In the genomic region with DNA sequence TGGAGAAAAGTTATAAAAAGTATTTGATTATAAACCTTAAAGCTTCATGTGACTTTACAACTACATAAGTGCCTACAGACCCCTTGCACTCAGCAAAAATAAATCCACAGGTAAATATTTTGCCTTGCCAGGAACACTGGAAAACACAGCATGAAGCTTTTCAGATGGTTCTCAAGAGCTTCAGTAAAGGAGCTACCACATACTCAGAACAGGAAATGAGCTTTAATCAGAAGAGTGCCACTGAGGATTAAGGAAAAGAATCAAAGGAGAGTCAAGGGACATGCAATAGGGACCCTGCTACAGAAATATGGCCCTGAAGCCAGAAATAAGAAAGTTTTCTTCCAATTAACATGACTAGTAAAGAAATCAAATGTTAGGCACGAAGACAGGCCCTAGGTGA, we compare ENCODE assay signal across 10 cellular contexts. TPM values are rescaled to one million over a fixed set of nuclear protein-coding genes. Genes with fewer than 3 reads are reported as not detected.
DNase-seq lines count a peak whose midpoint lies in the region; ATAC-seq and TF ChIP-seq lines count a peak whose summit lies in the region.
"Had no signal": no experiment of that assay in that cellular context is flagged by ENCODE, and none has a peak within 500 bp of the region (broad histone marks: within the 10 kb centered on the region; RNA-seq: fewer than 3 reads in every experiment).

No MANE protein-coding gene starts in this region.

- no peak overlapping the region for H3K9ac ChIP-seq in mammary epithelial cell (ENCODE audit: insufficient read depth, low read length)

- H3K27ac Mint-ChIP-seq in CD4-positive, alpha-beta T cell = peak overlapping the region; percentile 88
- H3K27ac Mint-ChIP-seq in natural killer cell (peak overlapping the region; percentile 87 to 92), progenitor cell of endocrine pancreas (no peak overlapping the region)

- peaks cover 3% of the 10 kb centered on the region for H3K36me3 ChIP-seq in mammary epithelial cell (ENCODE audit: insufficient read depth, low read length)

- no peaks in the 10 kb centered on the region for H3K27me3 ChIP-seq in CD4-positive, alpha-beta T cell (ENCODE audit: control insufficient read depth, insufficient read depth, low read length)
- H3K27me3 ChIP-seq in HL-60 (ENCODE audit: insufficient read depth, poor library complexity, severe bottlenecking) (no peaks in the 10 kb centered on the region), mammary epithelial cell (ENCODE audit: insufficient read depth, low read length) (no peaks in the 10 kb centered on the region)

- POLR2A ChIA-PET in CD4-positive, alpha-beta T cell (lab: Charles Lee) = interaction anchor here (0.6 to 1.5 kb wide), 4 partner anchors 10 to 328 kb away, joined by 3 to 9 read pairs (median 4); a partner anchor contains a TSS

- H3K36me3 Mint-ChIP-seq in CD4-positive, alpha-beta T cell (ENCODE audit: low read depth) = peaks cover 74% of the 10 kb centered on the region
- H3K36me3 Mint-ChIP-seq in natural killer cell = peaks cover 14% of the 10 kb centered on the region
- no peaks in the 10 kb centered on the region for H3K36me3 Mint-ChIP-seq in progenitor cell of endocrine pancreas (ENCODE audit: insufficient read depth)

- H3K27ac ChIP-seq in CD4-positive, alpha-beta T cell (ENCODE audit: low read depth, low read length) = no peak overlapping the region
- no peak overlapping the region; the same call in 1 of the 2 replicates for H3K27ac ChIP-seq in HL-60 (replicated peaks)
- no peak overlapping the region for H3K27ac ChIP-seq in mammary epithelial cell (ENCODE audit: insufficient read depth, low read depth, low read length)
- H3K27ac ChIP-seq: PC-9 had no signal

- H4K20me1 ChIP-seq in mammary epithelial cell (ENCODE audit: insufficient read depth, low read length) = no peaks in the 10 kb centered on the region

- 14% methylated on average over 1 of the region's 1 CpG for WGBS in mammary epithelial cell (ENCODE audit: low coverage, missing lambda C conversion rate)

- DNase-seq in CD4-positive, alpha-beta T cell = no peak
- DNase-seq in HL-60 (ENCODE audit: low read depth in 1 of 2, low spot score in 1 of 2) (no peak), mammary epithelial cell (no peak), natural killer cell (no peak), iPS-NIHi7 (ENCODE audit: extremely low spot score) (no peak), progenitor cell of endocrine pancreas (ENCODE audit: low spot score, unreplicated experiment) (no peak), LoVo (ENCODE audit: low spot score) (no peak)
- no peak for DNase-seq in activated effector memory CD4-positive, alpha-beta T cell treated with Interleukin-2 at 50 U/mL for 16 hours
- DNase-seq: DMS79 treated with DMSO at 0.1 percent for 48 hours, PC-9 had no signal

- dilution Hi-C loops in mammary epithelial cell (cut with HindIII; ENCODE audit: low sequenced_read_pairs) = loop anchor here (5.0 kb wide), 1 partner anchor 74 kb away; no protein-coding TSS in a partner anchor

- in situ Hi-C loops in mammary epithelial cell (cut with MboI; ENCODE audit: low sequenced_read_pairs in 2 of 2) = loop anchor here in 1 of 2 donors (25.0 kb wide), 1 partner anchor 104 kb away; a partner anchor contains a TSS

- H3K27me3 Mint-ChIP-seq in CD4-positive, alpha-beta T cell = no peaks in the 10 kb centered on the region
- no peaks in the 10 kb centered on the region for H3K27me3 Mint-ChIP-seq in natural killer cell (ENCODE audit: low read depth in 2 of 2)
- no peaks in the 10 kb centered on the region for H3K27me3 Mint-ChIP-seq in progenitor cell of endocrine pancreas

- H3K4me3 ChIP-seq in HL-60 (replicated peaks; ENCODE audit: insufficient read depth, low read length) (peak overlapping the region; percentile 44), mammary epithelial cell (replicated peaks in 1 of 3; ENCODE audit: insufficient read depth in 1 of 3, low read depth in 2 of 3, low read length in 3 of 3) (peak overlapping the region; percentile 47 to 61 (median 59))
- H3K4me3 ChIP-seq: PC-9 had no signal

- H3K4me2 ChIP-seq in mammary epithelial cell (ENCODE audit: insufficient read depth, low read depth, low read length) = peak overlapping the region; percentile 80

- H3K4me1 Mint-ChIP-seq in CD4-positive, alpha-beta T cell (ENCODE audit: low read depth) = peaks cover 59% of the 10 kb centered on the region
- peaks cover 49 to 55% of the 10 kb centered on the region in 2 donors for H3K4me1 Mint-ChIP-seq in natural killer cell
- no peaks in the 10 kb centered on the region for H3K4me1 Mint-ChIP-seq in progenitor cell of endocrine pancreas (ENCODE audit: low read depth)

- ATAC-seq in CD4-positive, alpha-beta T cell (ENCODE audit: poor library complexity) = peak; percentile 35
- ATAC-seq in natural killer cell = peak in 1 of 3 donors; percentile 27

- intact Hi-C loops in CD4-positive, alpha-beta T cell (cut with DNase I, micrococcal nuclease) = loop anchor here in 1 of 2 experiments (10.0 kb wide), 1 partner anchor 69 kb away; a partner anchor contains a TSS
- intact Hi-C loops in mammary epithelial cell (cut with micrococcal nuclease) = loop anchor here (5.0 kb wide), 1 partner anchor 66 kb away; a partner anchor contains a TSS
- intact Hi-C loops in natural killer cell (cut with micrococcal nuclease) = loop anchor here (5.0 kb wide), 1 partner anchor 66 kb away; a partner anchor contains a TSS

- no peaks in the 10 kb centered on the region for H3K9me3 Mint-ChIP-seq in CD4-positive, alpha-beta T cell
- no peaks in the 10 kb centered on the region for H3K9me3 Mint-ChIP-seq in natural killer cell
- H3K9me3 Mint-ChIP-seq in progenitor cell of endocrine pancreas (ENCODE audit: low read depth) = no peaks in the 10 kb centered on the region

- CTCF ChIA-PET in CD4-positive, alpha-beta T cell (lab: Charles Lee) = interaction anchor here (0.9 kb wide), 1 partner anchor 9 kb away, joined by 3 read pairs; no protein-coding TSS in a partner anchor
- CTCF ChIA-PET in mammary epithelial cell (lab: Charles Lee; ENCODE audit: low non-redundant PET) = no interaction called here

- no peaks in the 10 kb centered on the region for H3K9me3 ChIP-seq in CD4-positive, alpha-beta T cell (ENCODE audit: control insufficient read depth, low read length)
- H3K9me3 ChIP-seq in mammary epithelial cell (replicated peaks; ENCODE audit: insufficient read depth, low read length) = no peaks in the 10 kb centered on the region

- no peak for TF ChIP-seq CTCF in CD4-positive, alpha-beta T cell (IDR thresholded peaks at IDR 0.05)
- TF ChIP-seq CTCF in HL-60 (IDR thresholded peaks at IDR 0.05; ENCODE audit: insufficient read depth, low read length) = no peak
- no peak for TF ChIP-seq CTCF in mammary epithelial cell (conservative IDR thresholded peaks at IDR 0.05 in 1 of 2, IDR thresholded peaks at IDR 0.05 in 1 of 2; ENCODE audit: extremely low read depth in 1 of 2, insufficient read depth in 1 of 2, low read depth in 1 of 2, low read length in 2 of 2)
- no peak for TF ChIP-seq CTCF in natural killer cell (IDR thresholded peaks at IDR 0.05)
- no peak for TF ChIP-seq CTCF in progenitor cell of endocrine pancreas (IDR thresholded peaks at IDR 0.05; ENCODE audit: unreplicated experiment)

- BruUV-seq in mammary epithelial cell (replicated peaks; lab: Mats Ljungman, UMichigan) = no TSS peak

- peaks cover 12% of the 10 kb centered on the region for H3K4me1 ChIP-seq in mammary epithelial cell (ENCODE audit: insufficient read depth, low read length)

- peak overlapping the region; percentile 94 for H3K4me3 Mint-ChIP-seq in CD4-positive, alpha-beta T cell
- H3K4me3 Mint-ChIP-seq in natural killer cell (peak overlapping the region; percentile 92), progenitor cell of endocrine pancreas (ENCODE audit: low read depth) (no peak overlapping the region)

- H2AFZ ChIP-seq in mammary epithelial cell (ENCODE audit: low read depth, low read length) = peak overlapping the region; percentile 86

- H3K79me2 ChIP-seq in mammary epithelial cell (ENCODE audit: insufficient read depth, low read length) = no peaks in the 10 kb centered on the region

RNA-seq across cellular contexts. Expression of a gene that starts 1.2 kb away (rescaled TPM):
- 10 to 100 TPM; 15.6 to 17.6 TPM for total RNA-seq in CD4-positive, alpha-beta T cell
- total RNA-seq in mammary epithelial cell (10 to 100 TPM; 44.3 to 56.1 TPM), natural killer cell (100 to 1,000 TPM in 1 of 3 donors, 10 to 100 TPM in 2; 89.3 to 117 (median 93.8) TPM), progenitor cell of endocrine pancreas (not detected in 2 replicates)
- polyA plus RNA-seq in mammary epithelial cell = 30.2 TPM
- polyA minus RNA-seq in mammary epithelial cell = 112 TPM

RNA-seq across cellular contexts. Expression of a gene that starts 10.8 kb away (rescaled TPM):
- not detected for total RNA-seq in CD4-positive, alpha-beta T cell
- under 1 TPM in 1 of 2 donors, not detected in 1; 0.17 TPM for total RNA-seq in mammary epithelial cell
- polyA plus RNA-seq in mammary epithelial cell = not detected
- not detected for polyA minus RNA-seq in mammary epithelial cell
- total RNA-seq in natural killer cell = 1 to 10 TPM; 1.1 to 1.6 (median 1.3) TPM
- total RNA-seq in progenitor cell of endocrine pancreas = not detected in 2 replicates
- total RNA-seq: PC-9 had no signal

RNA-seq across cellular contexts. Expression of a gene that starts 11.4 kb away (rescaled TPM):
- 10 to 100 TPM; 22.4 to 23.6 TPM for total RNA-seq in CD4-positive, alpha-beta T cell
- total RNA-seq in mammary epithelial cell (1 to 10 TPM; 2.2 to 5.8 TPM), natural killer cell (100 to 1,000 TPM in 2 of 3 donors, 10 to 100 TPM in 1; 54.7 to 113 (median 110) TPM), progenitor cell of endocrine pancreas (not detected in 2 replicates)
- polyA plus RNA-seq in mammary epithelial cell = 9.0 TPM
- not detected for polyA minus RNA-seq in mammary epithelial cell

Comparison
In these comparisons a context has a peak if more than half of its experiments do, and no peak if none do; other contexts are left out.
1. RNA of a gene that starts 1.2 kb away (total RNA-seq): 89.3 to 117 TPM in natural killer cell, 44.3 to 56.1 TPM in mammary epithelial cell and 15.6 to 17.6 TPM in CD4-positive, alpha-beta T cell; not detected in progenitor cell of endocrine pancreas; every median in the first group is over 10 times any median in the second.